In genomic region chr12:107607464-107608392, GRCh38 we compare ENCODE assay signal across 8 cellular contexts.
DNase-seq lines count a peak whose midpoint lies in the region; ATAC-seq and TF ChIP-seq lines count a peak whose summit lies in the region.

No MANE protein-coding gene starts in this region.

- no peak overlapping the region for H3K9ac ChIP-seq in liver (ENCODE audit: low read depth in 1 of 2, low read length in 2 of 2)

- H3K36me3 ChIP-seq in liver (ENCODE audit: control insufficient read depth in 4 of 4, insufficient read depth in 3 of 4, low read depth in 1 of 4, low read length in 3 of 4): no peaks in the 10 kb centered on the region

- H3K4me1 ChIP-seq in liver (ENCODE audit: control insufficient read depth in 4 of 4, insufficient read depth in 4 of 4, low read length in 3 of 4): no peaks in the 10 kb centered on the region

- peak; percentile 87 for TF ChIP-seq CTCF in liver (IDR thresholded peaks at IDR 0.05; ENCODE audit: low read depth, low read length, missing input control)

- TF ChIP-seq RAD21 in liver (IDR thresholded peaks at IDR 0.05): peak; percentile 94 to 96

- H3K9me3 ChIP-seq in liver (ENCODE audit: control insufficient read depth in 4 of 4, low read length in 3 of 4): no peaks in the 10 kb centered on the region

- DNase-seq in DMS 273 treated with DMSO at 0.1 percent for 48 hours (lab: John Stamatoyannopoulos, UW) (peak; percentile 24), NCI-H524 treated with DMSO at 0.1 percent for 48 hours (lab: John Stamatoyannopoulos, UW) (peak; percentile 54), dedifferentiated amniotic fluid mesenchymal stem cell (ENCODE audit: extremely low spot score) (peak; percentile 64)
- peak; percentile 72 to 74 for DNase-seq in activated CD4-positive, alpha-beta T cell treated with anti-CD3 and anti-CD28 coated beads, Interleukin-2, amount 50 U/mL, for 24 hours (ENCODE audit: low read depth in 1 of 2, low spot score in 1 of 2)
- DNase-seq in stimulated activated CD4-positive, alpha-beta T cell treated with anti-CD3 and anti-CD28 coated beads, Interleukin-4, amount 100 ng/mL, for 48 hours (ENCODE audit: low read depth in 2 of 2): peak; percentile 71 to 81

- ATAC-seq in HG03354 (IDR thresholded peaks at IDR 0.05; ENCODE audit: poor library complexity, severe bottlenecking, unreplicated experiment) (peak; percentile 68), HG03469 (IDR thresholded peaks at IDR 0.05; ENCODE audit: unreplicated experiment) (no peak)

- H3K27me3 ChIP-seq in liver (ENCODE audit: control insufficient read depth in 4 of 4, insufficient read depth in 4 of 4, low read length in 3 of 4): no peaks in the 10 kb centered on the region

- WGBS in liver: 35% methylated on average over 21 of the region's 21 CpGs

- no peak overlapping the region for H3K4me3 ChIP-seq in liver (ENCODE audit: low read depth in 1 of 3, low read length in 3 of 3)

- no peak overlapping the region for H3K27ac ChIP-seq in liver (ENCODE audit: low read depth in 1 of 2, low read length in 2 of 2)

TF ChIP-seq in liver, 16 proteins besides CTCF, POLR2A, EP300 and RAD21:
- TF ChIP-seq JUND (IDR thresholded peaks at IDR 0.05) (no peak), GABPA (IDR thresholded peaks at IDR 0.05 in 1 of 2, conservative IDR thresholded peaks at IDR 0.05 in 1 of 2) (no peak), FOXA1 (IDR thresholded peaks at IDR 0.05) (no peak)
- TF ChIP-seq, protein P1, sequence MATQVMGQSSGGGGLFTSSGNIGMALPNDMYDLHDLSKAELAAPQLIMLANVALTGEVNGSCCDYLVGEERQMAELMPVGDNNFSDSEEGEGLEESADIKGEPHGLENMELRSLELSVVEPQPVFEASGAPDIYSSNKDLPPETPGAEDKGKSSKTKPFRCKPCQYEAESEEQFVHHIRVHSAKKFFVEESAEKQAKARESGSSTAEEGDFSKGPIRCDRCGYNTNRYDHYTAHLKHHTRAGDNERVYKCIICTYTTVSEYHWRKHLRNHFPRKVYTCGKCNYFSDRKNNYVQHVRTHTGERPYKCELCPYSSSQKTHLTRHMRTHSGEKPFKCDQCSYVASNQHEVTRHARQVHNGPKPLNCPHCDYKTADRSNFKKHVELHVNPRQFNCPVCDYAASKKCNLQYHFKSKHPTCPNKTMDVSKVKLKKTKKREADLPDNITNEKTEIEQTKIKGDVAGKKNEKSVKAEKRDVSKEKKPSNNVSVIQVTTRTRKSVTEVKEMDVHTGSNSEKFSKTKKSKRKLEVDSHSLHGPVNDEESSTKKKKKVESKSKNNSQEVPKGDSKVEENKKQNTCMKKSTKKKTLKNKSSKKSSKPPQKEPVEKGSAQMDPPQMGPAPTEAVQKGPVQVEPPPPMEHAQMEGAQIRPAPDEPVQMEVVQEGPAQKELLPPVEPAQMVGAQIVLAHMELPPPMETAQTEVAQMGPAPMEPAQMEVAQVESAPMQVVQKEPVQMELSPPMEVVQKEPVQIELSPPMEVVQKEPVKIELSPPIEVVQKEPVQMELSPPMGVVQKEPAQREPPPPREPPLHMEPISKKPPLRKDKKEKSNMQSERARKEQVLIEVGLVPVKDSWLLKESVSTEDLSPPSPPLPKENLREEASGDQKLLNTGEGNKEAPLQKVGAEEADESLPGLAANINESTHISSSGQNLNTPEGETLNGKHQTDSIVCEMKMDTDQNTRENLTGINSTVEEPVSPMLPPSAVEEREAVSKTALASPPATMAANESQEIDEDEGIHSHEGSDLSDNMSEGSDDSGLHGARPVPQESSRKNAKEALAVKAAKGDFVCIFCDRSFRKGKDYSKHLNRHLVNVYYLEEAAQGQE (IDR thresholded peaks at IDR 0.05): no peak
- TF ChIP-seq, protein P2, sequence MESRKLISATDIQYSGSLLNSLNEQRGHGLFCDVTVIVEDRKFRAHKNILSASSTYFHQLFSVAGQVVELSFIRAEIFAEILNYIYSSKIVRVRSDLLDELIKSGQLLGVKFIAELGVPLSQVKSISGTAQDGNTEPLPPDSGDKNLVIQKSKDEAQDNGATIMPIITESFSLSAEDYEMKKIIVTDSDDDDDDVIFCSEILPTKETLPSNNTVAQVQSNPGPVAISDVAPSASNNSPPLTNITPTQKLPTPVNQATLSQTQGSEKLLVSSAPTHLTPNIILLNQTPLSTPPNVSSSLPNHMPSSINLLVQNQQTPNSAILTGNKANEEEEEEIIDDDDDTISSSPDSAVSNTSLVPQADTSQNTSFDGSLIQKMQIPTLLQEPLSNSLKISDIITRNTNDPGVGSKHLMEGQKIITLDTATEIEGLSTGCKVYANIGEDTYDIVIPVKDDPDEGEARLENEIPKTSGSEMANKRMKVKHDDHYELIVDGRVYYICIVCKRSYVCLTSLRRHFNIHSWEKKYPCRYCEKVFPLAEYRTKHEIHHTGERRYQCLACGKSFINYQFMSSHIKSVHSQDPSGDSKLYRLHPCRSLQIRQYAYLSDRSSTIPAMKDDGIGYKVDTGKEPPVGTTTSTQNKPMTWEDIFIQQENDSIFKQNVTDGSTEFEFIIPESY (IDR thresholded peaks at IDR 0.05): no peak

Comparison
In these comparisons a context has a peak if more than half of its experiments do, and no peak if none do; other contexts are left out.
1. DNase-seq: peak in every context shown above with its lines; median percentile 76 in stimulated activated CD4-positive, alpha-beta T cell treated with anti-CD3 and anti-CD28 coated beads, Interleukin-4, amount 100 ng/mL, for 48 hours; 73 in activated CD4-positive, alpha-beta T cell treated with anti-CD3 and anti-CD28 coated beads, Interleukin-2, amount 50 U/mL, for 24 hours; 64 in dedifferentiated amniotic fluid mesenchymal stem cell; 54 in NCI-H524 treated with DMSO at 0.1 percent for 48 hours; 24 in DMS 273 treated with DMSO at 0.1 percent for 48 hours.